ENCODE assay signal across 21 cellular contexts in the genomic region with DNA sequence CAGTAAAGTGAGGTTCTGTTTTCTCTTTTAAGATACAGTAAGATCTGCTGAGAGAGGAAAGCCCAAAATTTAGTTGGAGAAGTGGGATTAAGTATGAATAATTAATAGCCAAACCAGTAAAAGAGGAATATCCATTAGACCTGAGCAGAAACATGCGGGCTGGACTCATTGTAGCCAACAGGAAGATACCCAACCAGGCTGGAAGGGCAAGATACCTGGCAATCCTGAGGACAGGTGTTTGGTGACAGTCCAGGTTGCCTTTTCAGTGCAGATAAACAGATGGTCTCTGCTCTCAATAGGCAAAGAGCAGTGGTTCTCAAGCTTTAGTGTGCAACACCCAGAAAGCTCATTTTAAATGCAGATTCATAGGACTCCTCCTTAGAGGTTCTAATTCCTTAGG.
"Had no signal": no experiment of that assay in that cellular context is flagged by ENCODE, and none has a peak within 500 bp of the region (broad histone marks: within the 10 kb centered on the region; RNA-seq: fewer than 3 reads in every experiment).

No MANE protein-coding gene starts in this region.

- DNase-seq: colonic mucosa; cortex of kidney; effector CD8-positive, alpha-beta T cell; effector memory CD8-positive, alpha-beta T cell; endodermal cell; erythroblast; foreskin keratinocyte; heart left ventricle; hypothalamus; immature natural killer cell; left cardiac atrium; left lung; left ventricle myocardium superior; lower lobe of right lung; mesenchymal stem cell; mucosa of descending colon; naive B cell; naive thymus-derived CD8-positive, alpha-beta T cell had no signal

- H3K27ac ChIP-seq: colonic mucosa, epithelial cell of prostate, foreskin keratinocyte, gastroesophageal sphincter, heart left ventricle, hepatocyte, left lung, lower lobe of right lung had no signal

- H3K4me1 ChIP-seq: colonic mucosa, foreskin keratinocyte, gastroesophageal sphincter, left lung, lower lobe of right lung had no signal

- H3K4me3 ChIP-seq: colonic mucosa, gastroesophageal sphincter, heart left ventricle, hepatocyte, left lung, lower lobe of right lung, mucosa of descending colon had no signal

- H3K9me3 ChIP-seq: colonic mucosa had no signal

- H3K27me3 ChIP-seq: colonic mucosa, foreskin keratinocyte, gastroesophageal sphincter, heart left ventricle, hepatocyte, left lung had no signal

- H3K36me3 ChIP-seq: colonic mucosa, gastroesophageal sphincter, heart left ventricle, left lung, lower lobe of right lung had no signal

- H2AFZ ChIP-seq: hepatocyte had no signal

- H3K79me2 ChIP-seq: hepatocyte had no signal

- H3K4me2 ChIP-seq: hepatocyte had no signal
